Comparison of ENCODE assay signal across 24 cellular contexts in the genomic region with DNA sequence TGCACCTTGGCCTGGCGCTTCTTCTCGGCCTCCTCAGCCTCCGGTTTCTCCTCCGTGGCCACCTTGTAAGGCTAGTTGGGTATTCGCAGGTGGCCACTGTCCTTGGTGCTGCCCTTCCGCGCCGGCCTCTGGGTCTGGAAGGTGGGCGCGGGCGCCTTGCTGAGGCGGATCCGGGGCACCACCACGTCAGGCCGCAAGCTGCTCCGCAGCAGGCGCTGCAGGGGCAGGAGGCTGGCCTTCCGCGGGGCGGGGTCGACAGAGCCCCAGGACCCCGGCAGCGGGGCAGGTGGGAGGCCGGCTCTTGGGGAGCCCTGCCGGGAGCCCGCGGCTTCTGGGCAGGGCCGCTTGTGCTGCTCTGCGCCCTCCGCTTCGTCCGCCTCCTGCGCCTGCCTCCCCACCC. TPM values are rescaled to one million over a fixed set of nuclear protein-coding genes. Genes with fewer than 3 reads are reported as not detected.
"Had no signal": no experiment of that assay in that cellular context is flagged by ENCODE, and none has a peak within 500 bp of the region (broad histone marks: within the 10 kb centered on the region; RNA-seq: fewer than 3 reads in every experiment).

No MANE protein-coding gene starts in this region.

RNA-seq across cellular contexts. Expression of a gene that starts 10.4 kb away (rescaled TPM):
- total RNA-seq: cerebellum, gastrocnemius medialis, glomerular endothelial cell, heart left ventricle, hepatocyte, kidney epithelial cell, left cardiac atrium, left lung, lower leg skin, lung microvascular endothelial cell, mesothelial cell of epicardium, mucosa of gallbladder, osteoblast, progenitor cell of endocrine pancreas, right atrium auricular region, sciatic nerve, smooth muscle cell, stomach, subcutaneous adipose tissue, temporal lobe, upper lobe of left lung, uterus had no signal
- polyA plus RNA-seq: esophagus; heart left ventricle; hepatocyte; naive thymus-derived CD4-positive, alpha-beta T cell; smooth muscle cell; stomach had no signal

RNA-seq across cellular contexts. Expression of a gene that starts 34.2 kb away (rescaled TPM):
- total RNA-seq: cerebellum; gastrocnemius medialis; glomerular endothelial cell; heart left ventricle; hepatocyte; kidney epithelial cell; left cardiac atrium; left lung; lower leg skin; lung microvascular endothelial cell; mesothelial cell of epicardium; mucosa of gallbladder; naive thymus-derived CD4-positive, alpha-beta T cell; osteoblast; progenitor cell of endocrine pancreas; right atrium auricular region; sciatic nerve; smooth muscle cell; stomach; subcutaneous adipose tissue; temporal lobe; upper lobe of left lung; uterus had no signal
- polyA plus RNA-seq: esophagus; heart left ventricle; hepatocyte; naive thymus-derived CD4-positive, alpha-beta T cell; smooth muscle cell; stomach had no signal

RNA-seq across cellular contexts. Expression of a gene that starts 41.7 kb away (rescaled TPM):
- total RNA-seq: cerebellum; gastrocnemius medialis; glomerular endothelial cell; heart left ventricle; hepatocyte; kidney epithelial cell; left cardiac atrium; left lung; lower leg skin; lung microvascular endothelial cell; mesothelial cell of epicardium; mucosa of gallbladder; naive thymus-derived CD4-positive, alpha-beta T cell; osteoblast; progenitor cell of endocrine pancreas; right atrium auricular region; sciatic nerve; smooth muscle cell; stomach; subcutaneous adipose tissue; temporal lobe; upper lobe of left lung; uterus had no signal
- polyA plus RNA-seq: esophagus; heart left ventricle; hepatocyte; naive thymus-derived CD4-positive, alpha-beta T cell; smooth muscle cell; stomach had no signal

RNA-seq across cellular contexts. Expression of a gene that starts 45.7 kb away (rescaled TPM):
- total RNA-seq: cerebellum; gastrocnemius medialis; glomerular endothelial cell; heart left ventricle; hepatocyte; kidney epithelial cell; left cardiac atrium; left lung; lower leg skin; lung microvascular endothelial cell; mesothelial cell of epicardium; mucosa of gallbladder; naive thymus-derived CD4-positive, alpha-beta T cell; osteoblast; progenitor cell of endocrine pancreas; right atrium auricular region; sciatic nerve; smooth muscle cell; stomach; subcutaneous adipose tissue; temporal lobe; upper lobe of left lung; uterus had no signal
- polyA plus RNA-seq: esophagus; heart left ventricle; hepatocyte; naive thymus-derived CD4-positive, alpha-beta T cell; smooth muscle cell; stomach had no signal

RNA-seq across cellular contexts. Expression of a gene that starts 53.3 kb away (rescaled TPM):
- total RNA-seq: cerebellum; gastrocnemius medialis; glomerular endothelial cell; heart left ventricle; hepatocyte; kidney epithelial cell; left cardiac atrium; left lung; lower leg skin; lung microvascular endothelial cell; mesothelial cell of epicardium; mucosa of gallbladder; naive thymus-derived CD4-positive, alpha-beta T cell; osteoblast; progenitor cell of endocrine pancreas; right atrium auricular region; sciatic nerve; smooth muscle cell; stomach; subcutaneous adipose tissue; temporal lobe; upper lobe of left lung; uterus had no signal
- polyA plus RNA-seq: esophagus; heart left ventricle; hepatocyte; naive thymus-derived CD4-positive, alpha-beta T cell; smooth muscle cell; stomach had no signal
